Comparison of ENCODE assay signal across 8 cellular contexts in the genomic region with DNA sequence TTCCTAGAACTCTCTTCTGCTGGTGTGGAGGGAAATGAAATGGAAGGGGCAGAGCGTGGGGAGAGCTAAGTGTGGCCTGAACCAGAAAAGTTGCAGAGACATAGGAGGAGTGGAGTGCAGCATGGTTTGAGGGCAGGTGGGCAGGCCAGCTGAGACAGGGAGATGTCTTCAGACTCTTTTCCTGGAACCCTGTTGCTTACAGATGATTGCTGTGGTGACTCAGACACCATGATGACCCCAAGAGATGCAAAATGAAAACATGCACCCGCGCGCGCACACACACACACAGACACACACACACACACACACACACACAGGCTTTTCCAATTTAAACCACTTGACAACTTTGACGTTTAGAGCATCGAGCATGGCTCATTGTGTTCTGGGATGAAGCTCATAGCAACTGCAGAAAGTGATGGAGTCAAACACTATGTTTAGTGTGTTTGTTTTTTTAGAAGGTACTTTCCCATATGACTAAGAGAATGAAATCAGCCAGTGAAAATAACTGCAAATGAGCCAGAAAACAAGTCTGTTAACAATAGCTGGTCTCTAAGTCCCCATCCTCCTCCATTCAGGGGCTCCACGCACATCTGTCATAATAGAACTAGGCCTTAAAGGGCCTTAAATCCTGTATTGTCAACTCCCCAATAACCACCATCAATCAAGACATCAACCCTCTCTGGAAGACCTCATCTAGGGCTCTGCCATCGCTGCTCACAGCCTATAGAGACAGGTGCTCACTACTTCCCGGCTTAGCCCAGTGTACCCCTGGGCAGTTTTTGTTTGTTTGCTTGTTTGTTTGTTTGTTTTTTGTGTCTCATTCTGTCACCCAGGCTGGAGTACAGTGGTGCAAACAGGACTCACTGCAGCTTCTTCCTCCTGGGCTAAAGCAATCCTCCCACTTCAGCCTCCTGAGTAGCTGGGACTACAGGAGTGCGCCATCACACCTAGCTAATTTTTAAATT. TPM values are rescaled to one million over a fixed set of nuclear protein-coding genes. Genes with fewer than 3 reads are reported as not detected.
A peak's percentile ranks its signal among the peaks of the same experiment; 100 is the strongest.
DNase-seq lines count a peak whose midpoint lies in the region; ATAC-seq and TF ChIP-seq lines count a peak whose summit lies in the region.

No MANE protein-coding gene starts in this region.

- no peak overlapping the region for H2AFZ ChIP-seq in ACC112 (ENCODE audit: low read length, unreplicated experiment)

- 70 to 100% methylated on average over 3 to 11 of the region's 11 CpGs for WGBS in endodermal cell (ENCODE audit: insufficient coverage in 1 of 2, insufficient read length in 1 of 2), 2 experiments

- TF ChIP-seq CTCF in endodermal cell (conservative IDR thresholded peaks at IDR 0.05), result no peak
- no peak for TF ChIP-seq CTCF in thoracic aorta (IDR thresholded peaks at IDR 0.05)

- H3K79me2 ChIP-seq in ACC112 (ENCODE audit: control insufficient read depth, insufficient read depth, low read length, unreplicated experiment), result no peaks in the 10 kb centered on the region

- H3K36me3 ChIP-seq in ACC112 (ENCODE audit: insufficient read depth, low read length) (no peaks in the 10 kb centered on the region), endodermal cell (ENCODE audit: control insufficient read depth, insufficient read depth, low read length) (no peaks in the 10 kb centered on the region), thoracic aorta (no peaks in the 10 kb centered on the region)

- H3K4me1 ChIP-seq in ACC112 (ENCODE audit: control insufficient read depth, insufficient read depth, low read length, unreplicated experiment) (peaks cover 13% of the 10 kb centered on the region), endodermal cell (ENCODE audit: control insufficient read depth, insufficient read depth, low read length) (no peaks in the 10 kb centered on the region), thoracic aorta (ENCODE audit: control insufficient read depth in 1 of 2, low read depth in 2 of 2) (peaks cover 7 to 63% of the 10 kb centered on the region in 2 donors)

- H3K27me3 ChIP-seq in ACC112 (ENCODE audit: insufficient read depth, low read length) (peaks cover 30% of the 10 kb centered on the region), endodermal cell (ENCODE audit: control insufficient read depth, insufficient read depth, low read length, poor library complexity, severe bottlenecking) (no peaks in the 10 kb centered on the region), thoracic aorta (replicated peaks; ENCODE audit: insufficient read depth) (no peaks in the 10 kb centered on the region)

- H3K4me3 Mint-ChIP-seq in endodermal cell, result no peak overlapping the region

- H3K9me3 Mint-ChIP-seq in endodermal cell, result no peaks in the 10 kb centered on the region

- no peaks in the 10 kb centered on the region for H3K27me3 Mint-ChIP-seq in endodermal cell (ENCODE audit: insufficient read depth)

- H3K27ac Mint-ChIP-seq in endodermal cell, result no peak overlapping the region

- DNase-seq in endodermal cell, result peak; percentile 13
- no peak for DNase-seq in thoracic aorta (ENCODE audit: low spot score)
- no peak for DNase-seq in middle frontal gyrus (ENCODE audit: extremely low spot score, low spot score)
- DNase-seq in pons (ENCODE audit: low spot score), result no peak
- no peak for DNase-seq in AML-193 (lab: John Stamatoyannopoulos, UW)

- ATAC-seq in GM18868 (IDR thresholded peaks at IDR 0.05; ENCODE audit: unreplicated experiment), result peak; percentile 85
- ATAC-seq in HG03342 (IDR thresholded peaks at IDR 0.05; ENCODE audit: unreplicated experiment), result peak; percentile 62
- ATAC-seq in thoracic aorta (ENCODE audit: insufficient number of reproducible peaks, low FRiP score, low read depth), result peak; percentile 77

- no peak overlapping the region for H3K4me3 ChIP-seq in ACC112 (ENCODE audit: low read depth, low read length)
- no peak overlapping the region for H3K4me3 ChIP-seq in endodermal cell (ENCODE audit: low read length)
- H3K4me3 ChIP-seq in thoracic aorta, result no peak overlapping the region

- no peaks in the 10 kb centered on the region for H3K4me1 Mint-ChIP-seq in endodermal cell

- H3K27ac ChIP-seq in ACC112 (ENCODE audit: low read depth, low read length), result peak overlapping the region; percentile 55
- no peak overlapping the region for H3K27ac ChIP-seq in endodermal cell (ENCODE audit: low read depth, low read length)
- H3K27ac ChIP-seq in thoracic aorta, result no peak overlapping the region

- H3K9me3 ChIP-seq in endodermal cell (ENCODE audit: control insufficient read depth, low read length) (no peaks in the 10 kb centered on the region), thoracic aorta (no peaks in the 10 kb centered on the region)

- peaks cover 5% of the 10 kb centered on the region for H3K36me3 Mint-ChIP-seq in endodermal cell (ENCODE audit: low read depth)

- no peak overlapping the region for H3K9ac ChIP-seq in endodermal cell (ENCODE audit: extremely low read depth, low read length, poor library complexity, severe bottlenecking)

RNA-seq across cellular contexts. Expression of gene TMOD1, which starts 9.6 kb away (rescaled TPM):
- total RNA-seq in endodermal cell (1 to 10 TPM; 3.6 to 7.1 TPM), thoracic aorta (10 to 100 TPM; 44.0 to 77.6 TPM)
- 1.9 TPM for polyA plus RNA-seq in endodermal cell (2013, experiment 1 of 2)
- polyA plus RNA-seq in endodermal cell (2013, experiment 2 of 2), result 2.6 TPM

Comparison
In these comparisons a context has a peak if more than half of its experiments do, and no peak if none do; other contexts are left out.
1. RNA of gene TMOD1, which starts 9.6 kb away (total RNA-seq): 44.0 to 77.6 TPM in thoracic aorta; 3.6 to 7.1 TPM in endodermal cell; every median in the first group is over 4 times any median in the second.
2. Peak in every context shown above with its lines, with median percentiles within 50 percentile points of each other: ATAC-seq.